ENCODE assay signal across 11 cellular contexts in genomic region chr7:77529279-77529678, GRCh38. TPM values are rescaled to one million over a fixed set of nuclear protein-coding genes. Genes with fewer than 3 reads are reported as not detected.
DNase-seq lines count a peak whose midpoint lies in the region; ATAC-seq and TF ChIP-seq lines count a peak whose summit lies in the region.
"Had no signal": no experiment of that assay in that cellular context is flagged by ENCODE, and none has a peak within 500 bp of the region (broad histone marks: within the 10 kb centered on the region; RNA-seq: fewer than 3 reads in every experiment).

No MANE protein-coding gene starts in this region.

- H3K9me3 Mint-ChIP-seq in memory B cell: no peaks in the 10 kb centered on the region
- no peaks in the 10 kb centered on the region for H3K9me3 Mint-ChIP-seq in WTC11

- ATAC-seq in memory B cell (ENCODE audit: low read depth) (peak; percentile 49), WTC11 (no peak)

- no peaks in the 10 kb centered on the region for H3K27me3 Mint-ChIP-seq in memory B cell
- H3K27me3 Mint-ChIP-seq in WTC11 (ENCODE audit: low read depth): no peaks in the 10 kb centered on the region

- H3K4me1 Mint-ChIP-seq in memory B cell (peaks cover 21% of the 10 kb centered on the region), WTC11 (no peaks in the 10 kb centered on the region)

- peak overlapping the region; percentile 88 for H3K27ac Mint-ChIP-seq in memory B cell
- no peak overlapping the region for H3K27ac Mint-ChIP-seq in WTC11
- H3K27ac Mint-ChIP-seq: HFFc6 had no signal

- CTCF ChIA-PET in WTC11 (lab: Charles Lee): interaction anchor here (0.6 kb wide), 1 partner anchor 24 kb away, joined by 3 read pairs; no protein-coding TSS in a partner anchor

- in situ Hi-C loops in KBM-7 (cut with MboI; ENCODE audit: low pct_unique_long_range_greater_than_20kb, low sequenced_read_pairs): no loop called here

- no peaks in the 10 kb centered on the region for H3K36me3 Mint-ChIP-seq in memory B cell
- peaks cover 2% of the 10 kb centered on the region; the same call in 1 of the 2 replicates for H3K36me3 Mint-ChIP-seq in WTC11

- DNase-seq in NCI-H2107 treated with DMSO at 0.1 percent for 48 hours (lab: John Stamatoyannopoulos, UW; ENCODE audit: unreplicated experiment): peak; percentile 59
- DNase-seq in NCI-H2107 (lab: John Stamatoyannopoulos, UW): no peak
- peak; percentile 25 for DNase-seq in KBM-7
- peak; percentile 36 for DNase-seq in OCI-M1 (lab: John Stamatoyannopoulos, UW)
- no peak for DNase-seq in memory B cell (ENCODE audit: low spot score in 2 of 2)
- no peak for DNase-seq in GDM1 (lab: John Stamatoyannopoulos, UW)
- no peak for DNase-seq in WTC11 (ENCODE audit: low spot score)
- DNase-seq: HFFc6, NCI-H1694 treated with DMSO at 0.1 percent for 48 hours, RPMI8226, T-helper 2 cell had no signal

- no peak overlapping the region for H3K4me3 Mint-ChIP-seq in memory B cell
- H3K4me3 Mint-ChIP-seq in WTC11: no peak overlapping the region
- H3K4me3 Mint-ChIP-seq: HFFc6 had no signal

- POLR2A ChIA-PET in WTC11 (lab: Charles Lee): no interaction called here

- TF ChIP-seq CTCF in WTC11 (IDR thresholded peaks at IDR 0.05): no peak

TF ChIP-seq in WTC11, 78 proteins besides CTCF, POLR2A, EP300 and RAD21:
- no peak for TF ChIP-seq KAT7 (CRISPR knock-in tag; IDR thresholded peaks at IDR 0.05; ENCODE audit: borderline replicate concordance)

RNA-seq across cellular contexts. Expression of gene PTPN12, which starts 7.8 kb away (rescaled TPM):
- 92.1 to 102 TPM (median 95.8 TPM) in 3 replicates for total RNA-seq in WTC11 (2021)

Comparison
In these comparisons a context has a peak if more than half of its experiments do, and no peak if none do; other contexts are left out.
1. DNase-seq: peak in NCI-H2107 treated with DMSO at 0.1 percent for 48 hours (single experiment), KBM-7 (single experiment) and OCI-M1 (single experiment); none in NCI-H2107 (single experiment), memory B cell (0 of 2), GDM1 (single experiment) and WTC11 (single experiment).